Comparison of ENCODE assay signal across 27 cellular contexts in the genomic region with DNA sequence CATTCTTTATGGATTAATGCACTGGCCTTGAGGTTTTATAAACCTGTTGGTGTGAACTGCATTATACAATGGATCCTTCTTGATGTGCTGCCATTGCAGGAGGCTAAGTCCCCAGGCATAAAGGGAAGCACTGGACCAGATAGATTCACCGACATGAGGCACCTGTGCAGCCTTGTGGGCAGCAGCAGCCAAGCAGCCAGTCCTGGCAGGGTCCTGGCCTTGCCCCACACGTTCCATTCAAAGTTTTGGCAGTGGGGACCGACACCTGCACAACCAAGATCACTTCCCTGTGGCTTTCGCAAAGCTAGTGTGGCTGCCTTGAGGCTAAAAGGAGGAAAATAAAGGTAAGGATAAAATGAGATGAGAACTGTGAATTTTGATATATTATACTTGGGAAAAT. TPM values are rescaled to one million over a fixed set of nuclear protein-coding genes. Genes with fewer than 3 reads are reported as not detected.
"Had no signal": no experiment of that assay in that cellular context is flagged by ENCODE, and none has a peak within 500 bp of the region (broad histone marks: within the 10 kb centered on the region; RNA-seq: fewer than 3 reads in every experiment).

No MANE protein-coding gene starts in this region.

- H3K9me3 ChIP-seq: esophagus muscularis mucosa, gastroesophageal sphincter, heart right ventricle, left lung, prostate gland, sigmoid colon, testis, tibial artery had no signal

- H3K9me3 Mint-ChIP-seq: nephron; neural progenitor cell; stimulated activated effector memory CD8-positive, alpha-beta T cell treated with anti-CD3 and anti-CD28 coated beads, Interleukin-12 subunit alpha, Interleukin-12 subunit beta, amount 100 ng/mL, for 72 hours; type B pancreatic cell had no signal

- H3K36me3 Mint-ChIP-seq: type B pancreatic cell had no signal

- H3K4me3 ChIP-seq: coronary artery, esophagus muscularis mucosa, gastroesophageal sphincter, heart right ventricle, left lung, neural progenitor cell, prostate gland, sigmoid colon, testis, tibial artery had no signal

- H3K4me2 ChIP-seq: neural progenitor cell had no signal

- H2AFZ ChIP-seq: neural progenitor cell had no signal

- H3K4me3 Mint-ChIP-seq: naive thymus-derived CD4-positive, alpha-beta T cell; nephron; neural progenitor cell; stimulated activated effector memory CD8-positive, alpha-beta T cell treated with anti-CD3 and anti-CD28 coated beads, Interleukin-12 subunit alpha, Interleukin-12 subunit beta, amount 100 ng/mL, for 72 hours; type B pancreatic cell had no signal

- H3K27me3 ChIP-seq: esophagus muscularis mucosa, foreskin keratinocyte, gastroesophageal sphincter, left lung, neural progenitor cell, sigmoid colon, testis, tibial artery had no signal

- H3K4me1 Mint-ChIP-seq: stimulated activated effector memory CD8-positive, alpha-beta T cell treated with anti-CD3 and anti-CD28 coated beads, Interleukin-12 subunit alpha, Interleukin-12 subunit beta, amount 100 ng/mL, for 72 hours had no signal

- H3K27ac ChIP-seq: coronary artery, esophagus muscularis mucosa, foreskin keratinocyte, gastroesophageal sphincter, heart right ventricle, left lung, neural progenitor cell, prostate gland, sigmoid colon, testis, tibial artery had no signal

- H3K4me1 ChIP-seq: foreskin keratinocyte, gastroesophageal sphincter, heart right ventricle, prostate gland, testis, tibial artery had no signal

- H3K27ac Mint-ChIP-seq: naive thymus-derived CD4-positive, alpha-beta T cell; nephron; neural progenitor cell; stimulated activated effector memory CD8-positive, alpha-beta T cell treated with anti-CD3 and anti-CD28 coated beads, Interleukin-12 subunit alpha, Interleukin-12 subunit beta, amount 100 ng/mL, for 72 hours; type B pancreatic cell had no signal

- H3K27me3 Mint-ChIP-seq: naive thymus-derived CD4-positive, alpha-beta T cell; type B pancreatic cell had no signal

- H3K36me3 ChIP-seq: esophagus muscularis mucosa, gastroesophageal sphincter, heart right ventricle, left lung, neural progenitor cell, prostate gland, sigmoid colon, tibial artery had no signal

- DNase-seq: dermis blood vessel endothelial cell; effector memory CD4-positive, alpha-beta T cell; foreskin keratinocyte; glutamatergic neuron; heart right ventricle; left cardiac atrium; left lung; mesendoderm; midbrain; naive thymus-derived CD4-positive, alpha-beta T cell; nucleus accumbens; right cardiac atrium; sigmoid colon; stimulated activated CD4-positive, alpha-beta T cell treated with anti-CD3 and anti-CD28 coated beads, Interleukin-2, amount 100 ng/mL, for 24 hours; stimulated activated CD4-positive, alpha-beta T cell treated with anti-CD3 and anti-CD28 coated beads, Interleukin-4, amount 100 ng/mL, for 24 hours; stimulated activated naive CD8-positive, alpha-beta T cell treated with anti-CD3 and anti-CD28 coated beads, Interleukin-15, Interleukin-2, amounts not matched to agents 100 U/mL and 50 U/mL, for 24 hours; testis; tibial artery had no signal

- H3K9ac ChIP-seq: neural progenitor cell had no signal

- ATAC-seq: foreskin keratinocyte; gastroesophageal sphincter; heart right ventricle; left cardiac atrium; left lung; naive thymus-derived CD4-positive, alpha-beta T cell; right cardiac atrium; stimulated activated effector memory CD8-positive, alpha-beta T cell treated with anti-CD3 and anti-CD28 coated beads, Interleukin-12 subunit alpha, Interleukin-12 subunit beta, amount 100 ng/mL, for 72 hours; stimulated activated naive CD8-positive, alpha-beta T cell treated with anti-CD3 and anti-CD28 coated beads, Interleukin-15, Interleukin-2, amounts not matched to agents 100 U/mL and 50 U/mL, for 24 hours had no signal

RNA-seq across cellular contexts. Expression of a gene that starts 53.1 kb away (rescaled TPM):
- total RNA-seq: gastroesophageal sphincter, osteocyte, testis had no signal
